In genomic region chr5:140302786-140303639, GRCh38 we compare ENCODE assay signal across 8 cellular contexts. TPM values are rescaled to one million over a fixed set of nuclear protein-coding genes. Genes with fewer than 3 reads are reported as not detected.
DNase-seq lines count a peak whose midpoint lies in the region; ATAC-seq and TF ChIP-seq lines count a peak whose summit lies in the region.

PFDN1 (minus strand) TSS chr5:140303101; CDS start chr5:140303073, 28 bp downstream.

- DNase-seq in AG20443 (ENCODE audit: low spot score) (peak; percentile 99), NCI-H524 (lab: John Stamatoyannopoulos, UW) (peak; percentile 92), choroid plexus epithelial cell (ENCODE audit: low read depth) (peak; percentile 98), kidney glomerular epithelial cell (lab: John Stamatoyannopoulos, UW) (peak; percentile 97)
- peak; percentile 96 for DNase-seq in activated CD4-positive, alpha-beta T cell treated with anti-CD3 and anti-CD28 coated beads for 36 hours
- peak; percentile 65 to 83 for DNase-seq in stimulated activated CD4-positive, alpha-beta T cell treated with anti-CD3 and anti-CD28 coated beads, Interleukin-1b, Interleukin-23, amount 100 ng/mL, for 1 hour (ENCODE audit: low read depth in 2 of 2)

- intact Hi-C loops in activated CD4-positive, alpha-beta T cell treated with anti-CD3 and anti-CD28 coated beads for 36 hours (cut with DNase I, micrococcal nuclease): loop anchor here (1.0 to 5.0 kb wide), 10 partner anchors 40 to 409 kb away; partner anchors contain the start of genes ANKHD1 (in 1 of the 2), CYSTM1 (in 1 of the 2), HBEGF (in 1 of the 2) and PURA (in 1 of the 2)

- H3K9me3 Mint-ChIP-seq in activated CD4-positive, alpha-beta T cell treated with anti-CD3 and anti-CD28 coated beads for 36 hours (ENCODE audit: low read depth): no peaks in the 10 kb centered on the region

- CTCF ChIA-PET in activated CD4-positive, alpha-beta T cell treated with anti-CD3 and anti-CD28 coated beads for 36 hours (lab: Charles Lee): interaction anchor here (0.5 to 2.9 kb wide), 11 partner anchors 9 to 64 kb away, joined by 3 to 14 read pairs (median 4); no protein-coding TSS in a partner anchor

- POLR2A ChIA-PET in activated CD4-positive, alpha-beta T cell treated with anti-CD3 and anti-CD28 coated beads for 36 hours (lab: Charles Lee): interaction anchor here (0.6 kb wide), 1 partner anchor 744 kb away, joined by 5 read pairs; no protein-coding TSS in a partner anchor

- peak within 1 kb of the TSS; percentile 93 for H3K4me3 ChIP-seq in choroid plexus epithelial cell (ENCODE audit: low read depth, low read length)

- peak within 1 kb of the TSS; percentile 91 for H3K27ac Mint-ChIP-seq in activated CD4-positive, alpha-beta T cell treated with anti-CD3 and anti-CD28 coated beads for 36 hours

- H3K4me3 Mint-ChIP-seq in activated CD4-positive, alpha-beta T cell treated with anti-CD3 and anti-CD28 coated beads for 36 hours: peak within 1 kb of the TSS; percentile 91

- peaks cover 16% of the 10 kb centered on the region for H3K36me3 Mint-ChIP-seq in activated CD4-positive, alpha-beta T cell treated with anti-CD3 and anti-CD28 coated beads for 36 hours (ENCODE audit: low read depth)

- peak; percentile 97 for ATAC-seq in HG03439 (IDR thresholded peaks at IDR 0.05; ENCODE audit: unreplicated experiment)
- peak; percentile 99 for ATAC-seq in activated CD4-positive, alpha-beta T cell treated with anti-CD3 and anti-CD28 coated beads for 36 hours

- H3K4me1 Mint-ChIP-seq in activated CD4-positive, alpha-beta T cell treated with anti-CD3 and anti-CD28 coated beads for 36 hours: peaks cover 29% of the 10 kb centered on the region

- no peak for TF ChIP-seq CTCF in choroid plexus epithelial cell (conservative IDR thresholded peaks at IDR 0.05; ENCODE audit: low read depth, low read length)

- H3K27me3 Mint-ChIP-seq in activated CD4-positive, alpha-beta T cell treated with anti-CD3 and anti-CD28 coated beads for 36 hours: peaks cover 4% of the 10 kb centered on the region

- peak; percentile 81 for TF ChIP-seq POLR2A in GM19099 (IDR thresholded peaks at IDR 0.05; ENCODE audit: extremely low read depth, insufficient read length, low read depth)

RNA-seq across cellular contexts. Expression of gene PFDN1, which starts in this region (rescaled TPM):
- total RNA-seq in activated CD4-positive, alpha-beta T cell treated with anti-CD3 and anti-CD28 coated beads for 36 hours: 10 to 100 TPM; 52.6 to 63.2 TPM

Comparison
In these comparisons a context has a peak if more than half of its experiments do, and no peak if none do; other contexts are left out.
1. Peak in every context shown above with its lines: DNase-seq, ATAC-seq and H3K4me3 ChIP-seq.